ENCODE assay signal across 11 cellular contexts in genomic region chr19:36041831-36042230, GRCh38. TPM values are rescaled to one million over a fixed set of nuclear protein-coding genes. Genes with fewer than 3 reads are reported as not detected.
A peak's percentile ranks its signal among the peaks of the same experiment; 100 is the strongest.
DNase-seq lines count a peak whose midpoint lies in the region; FAIRE-seq and TF ChIP-seq lines count a peak whose summit lies in the region.
"Had no signal": no experiment of that assay in that cellular context is flagged by ENCODE, and none has a peak within 500 bp of the region (broad histone marks: within the 10 kb centered on the region; RNA-seq: fewer than 3 reads in every experiment).

No MANE protein-coding gene starts in this region.

- CTCF ChIA-PET in BJ (lab: Yijun Ruan, JAX) = interaction anchor here (0.7 to 1.3 kb wide), 5 partner anchors 9 to 86 kb away, joined by 3 to 7 read pairs (median 3); partner anchors contain the start of genes CLIP3 and THAP8

- H3K27me3 ChIP-seq in BJ (ENCODE audit: control insufficient read depth, insufficient read depth, low read length) = no peaks in the 10 kb centered on the region

- TF ChIP-seq CTCF in BJ (IDR thresholded peaks at IDR 0.05; ENCODE audit: insufficient read depth, low read depth, low read length) (no peak), fibroblast of villous mesenchyme (IDR thresholded peaks at IDR 0.05; ENCODE audit: insufficient read depth, low read depth, low read length) (no peak), osteocyte (IDR thresholded peaks at IDR 0.05) (no peak)

- POLR2A ChIA-PET in BJ (lab: Charles Lee) = interaction anchor here (1.1 kb wide), 1 partner anchor 28 kb away, joined by 12 read pairs; the partner anchor contains the start of gene ALKBH6

- peaks cover 1% of the 10 kb centered on the region for H3K36me3 ChIP-seq in BJ (ENCODE audit: control insufficient read depth, insufficient read depth, low read length)

- intact Hi-C loops in activated T-helper 1 cell treated with anti-CD3 and anti-CD28 coated beads, Interleukin-12 subunit alpha, Interleukin-12 subunit beta, Interleukin-2, Interleukin-4 antibody, amounts not matched to agents 30 ng/mL and 10 ng/mL and 1 ng/mL, durations not matched to agents 14 hours and 24 hours and 36 hours (cut with micrococcal nuclease) = no loop called here

- DNase-seq in BJ (ENCODE audit: low read depth) = peak; percentile 71
- DNase-seq in RCC 7860 (ENCODE audit: low spot score) = peak; percentile 61
- peak; percentile 90 for DNase-seq in fibroblast of villous mesenchyme (ENCODE audit: low read depth)
- DNase-seq in osteocyte (ENCODE audit: extremely low spot score, unreplicated experiment) = no peak
- no peak for DNase-seq in activated T-helper 1 cell treated with anti-CD3 and anti-CD28 coated beads, Interleukin-12 subunit alpha, Interleukin-12 subunit beta, Interleukin-2, Interleukin-4 antibody, amounts not matched to agents 30 ng/mL and 10 ng/mL and 1 ng/mL, durations not matched to agents 14 hours and 24 hours and 36 hours (ENCODE audit: low spot score)
- DNase-seq in NCI-H128 (lab: John Stamatoyannopoulos, UW; ENCODE audit: unreplicated experiment) = no peak
- no peak for DNase-seq in stimulated activated CD4-positive, alpha-beta T cell treated with anti-CD3 and anti-CD28 coated beads, Interleukin-4, amount 100 ng/mL, for 1 hour
- DNase-seq in NCI-H774 (lab: John Stamatoyannopoulos, UW) = no peak
- DNase-seq: erythroblast, NCI-H2029 treated with DMSO at 0.1 percent for 48 hours, occipital lobe had no signal

- H3K9me3 Mint-ChIP-seq in osteocyte (ENCODE audit: unreplicated experiment) = no peaks in the 10 kb centered on the region
- H3K9me3 Mint-ChIP-seq in activated T-helper 1 cell treated with anti-CD3 and anti-CD28 coated beads, Interleukin-12 subunit alpha, Interleukin-12 subunit beta, Interleukin-2, Interleukin-4 antibody, amounts not matched to agents 30 ng/mL and 10 ng/mL and 1 ng/mL, durations not matched to agents 14 hours and 24 hours and 36 hours = no peaks in the 10 kb centered on the region

- peaks cover 16% of the 10 kb centered on the region for H3K4me1 Mint-ChIP-seq in osteocyte (ENCODE audit: unreplicated experiment)
- peaks cover 7% of the 10 kb centered on the region for H3K4me1 Mint-ChIP-seq in activated T-helper 1 cell treated with anti-CD3 and anti-CD28 coated beads, Interleukin-12 subunit alpha, Interleukin-12 subunit beta, Interleukin-2, Interleukin-4 antibody, amounts not matched to agents 30 ng/mL and 10 ng/mL and 1 ng/mL, durations not matched to agents 14 hours and 24 hours and 36 hours (ENCODE audit: low read depth)

- H3K27ac Mint-ChIP-seq in osteocyte (ENCODE audit: unreplicated experiment) = peak overlapping the region; percentile 71
- no peak overlapping the region for H3K27ac Mint-ChIP-seq in activated T-helper 1 cell treated with anti-CD3 and anti-CD28 coated beads, Interleukin-12 subunit alpha, Interleukin-12 subunit beta, Interleukin-2, Interleukin-4 antibody, amounts not matched to agents 30 ng/mL and 10 ng/mL and 1 ng/mL, durations not matched to agents 14 hours and 24 hours and 36 hours

- peaks cover 7% of the 10 kb centered on the region for H3K36me3 Mint-ChIP-seq in osteocyte (ENCODE audit: unreplicated experiment)
- H3K36me3 Mint-ChIP-seq in activated T-helper 1 cell treated with anti-CD3 and anti-CD28 coated beads, Interleukin-12 subunit alpha, Interleukin-12 subunit beta, Interleukin-2, Interleukin-4 antibody, amounts not matched to agents 30 ng/mL and 10 ng/mL and 1 ng/mL, durations not matched to agents 14 hours and 24 hours and 36 hours (ENCODE audit: low read depth) = peaks cover 4% of the 10 kb centered on the region

- H3K4me3 ChIP-seq in BJ (ENCODE audit: low read depth, low read length) (no peak overlapping the region), fibroblast of villous mesenchyme (ENCODE audit: low read depth, low read length) (no peak overlapping the region)

- no peak overlapping the region for H3K4me3 Mint-ChIP-seq in osteocyte (ENCODE audit: unreplicated experiment)
- no peak overlapping the region for H3K4me3 Mint-ChIP-seq in activated T-helper 1 cell treated with anti-CD3 and anti-CD28 coated beads, Interleukin-12 subunit alpha, Interleukin-12 subunit beta, Interleukin-2, Interleukin-4 antibody, amounts not matched to agents 30 ng/mL and 10 ng/mL and 1 ng/mL, durations not matched to agents 14 hours and 24 hours and 36 hours

- FAIRE-seq in RCC 7860 (lab: Jason Lieb, UNC) = no peak

- H3K27me3 Mint-ChIP-seq in osteocyte (ENCODE audit: unreplicated experiment) = no peaks in the 10 kb centered on the region
- H3K27me3 Mint-ChIP-seq in activated T-helper 1 cell treated with anti-CD3 and anti-CD28 coated beads, Interleukin-12 subunit alpha, Interleukin-12 subunit beta, Interleukin-2, Interleukin-4 antibody, amounts not matched to agents 30 ng/mL and 10 ng/mL and 1 ng/mL, durations not matched to agents 14 hours and 24 hours and 36 hours (ENCODE audit: insufficient read depth) = no peaks in the 10 kb centered on the region

RNA-seq across cellular contexts. Expression of gene CLIP3, which starts 9.2 kb away (rescaled TPM):
- 14.7 and 23.9 TPM in 2 replicates for polyA plus RNA-seq in BJ (2011; rRNA removed)
- polyA minus RNA-seq in BJ (2011; rRNA and poly(A)+ RNA removed) = 26.3 and 61.1 TPM in 2 replicates
- total RNA-seq in fibroblast of villous mesenchyme (16.4 and 17.3 TPM in 2 replicates), osteocyte (72.8 and 78.3 TPM in 2 replicates)
- 2.2 and 4.4 TPM in 2 replicates for total RNA-seq in activated T-helper 1 cell treated with anti-CD3 and anti-CD28 coated beads, Interleukin-12 subunit alpha, Interleukin-12 subunit beta, Interleukin-2, Interleukin-4 antibody, amounts not matched to agents 30 ng/mL and 10 ng/mL and 1 ng/mL, durations not matched to agents 14 hours and 24 hours and 36 hours

RNA-seq across cellular contexts. Expression of gene THAP8, which starts 12.3 kb away (rescaled TPM):
- polyA plus RNA-seq in BJ (2011; rRNA removed) = 8.2 and 11.0 TPM in 2 replicates
- 1.8 and 4.3 TPM in 2 replicates for polyA minus RNA-seq in BJ (2011; rRNA and poly(A)+ RNA removed)
- total RNA-seq in fibroblast of villous mesenchyme = 2.9 and 4.3 TPM in 2 replicates
- 7.3 and 8.0 TPM in 2 replicates for total RNA-seq in osteocyte
- total RNA-seq in activated T-helper 1 cell treated with anti-CD3 and anti-CD28 coated beads, Interleukin-12 subunit alpha, Interleukin-12 subunit beta, Interleukin-2, Interleukin-4 antibody, amounts not matched to agents 30 ng/mL and 10 ng/mL and 1 ng/mL, durations not matched to agents 14 hours and 24 hours and 36 hours = 1.6 TPM in 2 replicates

RNA-seq across cellular contexts. Expression of gene WDR62, which starts 12.9 kb away (rescaled TPM):
- 2.1 and 5.3 TPM in 2 replicates for polyA plus RNA-seq in BJ (2011; rRNA removed)
- 5.0 and 7.6 TPM in 2 replicates for polyA minus RNA-seq in BJ (2011; rRNA and poly(A)+ RNA removed)
- 5.5 and 7.8 TPM in 2 replicates for total RNA-seq in fibroblast of villous mesenchyme
- 4.6 and 4.9 TPM in 2 replicates for total RNA-seq in osteocyte
- 22.0 and 24.9 TPM in 2 replicates for total RNA-seq in activated T-helper 1 cell treated with anti-CD3 and anti-CD28 coated beads, Interleukin-12 subunit alpha, Interleukin-12 subunit beta, Interleukin-2, Interleukin-4 antibody, amounts not matched to agents 30 ng/mL and 10 ng/mL and 1 ng/mL, durations not matched to agents 14 hours and 24 hours and 36 hours

RNA-seq across cellular contexts. Expression of gene ALKBH6, which starts 27.8 kb away (rescaled TPM):
- polyA plus RNA-seq in BJ (2011; rRNA removed) = 17.5 and 19.5 TPM in 2 replicates
- polyA minus RNA-seq in BJ (2011; rRNA and poly(A)+ RNA removed) = 7.3 and 7.9 TPM in 2 replicates
- total RNA-seq in fibroblast of villous mesenchyme (14.2 and 16.8 TPM in 2 replicates), osteocyte (13.0 and 16.0 TPM in 2 replicates)
- total RNA-seq in activated T-helper 1 cell treated with anti-CD3 and anti-CD28 coated beads, Interleukin-12 subunit alpha, Interleukin-12 subunit beta, Interleukin-2, Interleukin-4 antibody, amounts not matched to agents 30 ng/mL and 10 ng/mL and 1 ng/mL, durations not matched to agents 14 hours and 24 hours and 36 hours = 48.3 and 60.6 TPM in 2 replicates

RNA-seq across cellular contexts. Expression of gene SYNE4, which starts 33.2 kb away (rescaled TPM):
- 0.16 and 0.20 TPM in 2 replicates for polyA plus RNA-seq in BJ (2011; rRNA removed)
- polyA minus RNA-seq in BJ (2011; rRNA and poly(A)+ RNA removed) = not detected in 2 replicates
- total RNA-seq in fibroblast of villous mesenchyme = 0.32 TPM in 1 of 2 replicates, not detected in the other
- 0.55 TPM in 1 of 2 replicates, not detected in the other for total RNA-seq in osteocyte
- total RNA-seq in activated T-helper 1 cell treated with anti-CD3 and anti-CD28 coated beads, Interleukin-12 subunit alpha, Interleukin-12 subunit beta, Interleukin-2, Interleukin-4 antibody, amounts not matched to agents 30 ng/mL and 10 ng/mL and 1 ng/mL, durations not matched to agents 14 hours and 24 hours and 36 hours = 1.7 and 1.8 TPM in 2 replicates
- total RNA-seq: occipital lobe had no signal

Comparison
In these comparisons a context has a peak if more than half of its experiments do, and no peak if none do; other contexts are left out.
1. DNase-seq: peak in BJ (single experiment), RCC 7860 (single experiment) and fibroblast of villous mesenchyme (single experiment); none in osteocyte (single experiment), activated T-helper 1 cell treated with anti-CD3 and anti-CD28 coated beads, Interleukin-12 subunit alpha, Interleukin-12 subunit beta, Interleukin-2, Interleukin-4 antibody, amounts not matched to agents 30 ng/mL and 10 ng/mL and 1 ng/mL, durations not matched to agents 14 hours and 24 hours and 36 hours (single experiment), NCI-H128 (single experiment), stimulated activated CD4-positive, alpha-beta T cell treated with anti-CD3 and anti-CD28 coated beads, Interleukin-4, amount 100 ng/mL, for 1 hour (single experiment) and NCI-H774 (single experiment).